In the genomic region with DNA sequence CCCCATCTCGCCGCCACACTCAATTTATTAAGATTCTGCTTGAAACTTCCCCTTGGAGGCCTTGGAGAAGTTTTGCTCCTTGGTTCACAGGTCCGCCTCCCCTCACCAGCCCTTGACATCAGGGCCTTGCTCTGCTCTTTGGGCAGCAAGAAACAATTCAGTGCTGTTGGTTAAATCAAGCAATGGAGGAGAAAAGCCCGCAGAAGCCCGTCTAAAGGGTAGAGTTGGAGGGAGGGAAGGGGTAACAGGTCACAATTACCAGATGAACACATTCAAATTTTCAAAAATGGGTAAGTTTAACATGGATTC, we compare ENCODE assay signal across 8 cellular contexts. TPM values are rescaled to one million over a fixed set of nuclear protein-coding genes. Genes with fewer than 3 reads are reported as not detected.
DNase-seq lines count a peak whose midpoint lies in the region; ATAC-seq and TF ChIP-seq lines count a peak whose summit lies in the region.

No MANE protein-coding gene starts in this region.

- DNase-seq in CD4-positive, alpha-beta memory T cell, result no peak
- no peak for DNase-seq in esophagus squamous epithelium (lab: John Stamatoyannopoulos, UW)
- DNase-seq in occipital lobe (lab: John Stamatoyannopoulos, UW), result no peak
- DNase-seq in GOT3 (lab: John Stamatoyannopoulos, UW), result no peak

- peak overlapping the region; percentile 92 to 98 (median 96) for H3K4me3 Mint-ChIP-seq in CD4-positive, alpha-beta memory T cell

- CTCF ChIA-PET in CD4-positive, alpha-beta memory T cell (lab: Charles Lee; ENCODE audit: partially characterized antibody), result interaction anchor here (1.4 to 15.6 kb wide), 3 partner anchors 13 to 1018 kb away, joined by 3 to 369 read pairs (median 27); partner anchors contain the start of genes PARP14, PARP15 and POLQ

- H3K27ac ChIP-seq in CD4-positive, alpha-beta memory T cell (ENCODE audit: low read depth, low read length), result peak overlapping the region; percentile 95
- H3K27ac ChIP-seq in esophagus squamous epithelium, result peak overlapping the region; percentile 94 to 99 (median 97)

- peak overlapping the region; percentile 90 to 99 (median 97) for H3K27ac Mint-ChIP-seq in CD4-positive, alpha-beta memory T cell

- H2AFZ ChIP-seq in neuron (ENCODE audit: low read depth, low read length), result peak overlapping the region; percentile 89

- TF ChIP-seq POLR2A in esophagus squamous epithelium (IDR thresholded peaks at IDR 0.05), result no peak

- peaks cover 64% of the 10 kb centered on the region for H3K4me1 ChIP-seq in CD4-positive, alpha-beta memory T cell (ENCODE audit: insufficient read depth, low read length)
- H3K4me1 ChIP-seq in esophagus squamous epithelium, result peaks cover 9 to 60% (median 19%) of the 10 kb centered on the region in 3 donors
- H3K4me1 ChIP-seq in neuron (ENCODE audit: insufficient read depth, low read length), result peaks cover 9% of the 10 kb centered on the region

- H3K36me3 Mint-ChIP-seq in CD4-positive, alpha-beta memory T cell, result peaks cover 42 to 54% of the 10 kb centered on the region in 2 donors

- H3K9me3 Mint-ChIP-seq in CD4-positive, alpha-beta memory T cell, result no peaks in the 10 kb centered on the region

- intact Hi-C loops in CD4-positive, alpha-beta memory T cell (cut with micrococcal nuclease), result loop anchor here (1.0 to 2.0 kb wide), 4 partner anchors 14 to 465 kb away; partner anchors contain the start of genes HSPBAP1, PARP15 and WDR5B
- intact Hi-C loops in esophagus squamous epithelium (cut with DNase I), result loop anchor here (5.0 kb wide), 1 partner anchor 114 kb away; no protein-coding TSS in a partner anchor

- TF ChIP-seq CTCF in WI38 (IDR thresholded peaks at IDR 0.05; ENCODE audit: low read depth, low read length) (no peak), esophagus squamous epithelium (IDR thresholded peaks at IDR 0.05) (no peak)

- no peaks in the 10 kb centered on the region for H3K27me3 ChIP-seq in CD4-positive, alpha-beta memory T cell (ENCODE audit: insufficient read depth, low read length)
- H3K27me3 ChIP-seq in esophagus squamous epithelium, result no peaks in the 10 kb centered on the region
- H3K27me3 ChIP-seq in neuron (ENCODE audit: insufficient read depth, low read length), result no peaks in the 10 kb centered on the region

- H3K9me3 ChIP-seq in CD4-positive, alpha-beta memory T cell (ENCODE audit: control insufficient read depth in 1 of 2, low read length in 2 of 2), result no peaks in the 10 kb centered on the region
- H3K9me3 ChIP-seq in esophagus squamous epithelium, result no peaks in the 10 kb centered on the region
- H3K9me3 ChIP-seq in neuron (ENCODE audit: low read length), result no peaks in the 10 kb centered on the region

- H3K4me3 ChIP-seq in CD4-positive, alpha-beta memory T cell (ENCODE audit: low read length in 2 of 2), result peak overlapping the region; percentile 78 to 94
- H3K4me3 ChIP-seq in WI38 (ENCODE audit: low read depth, low read length) (peak overlapping the region; percentile 85), esophagus squamous epithelium (peak overlapping the region; percentile 75 to 92 (median 84)), neuron (ENCODE audit: low read length) (peak overlapping the region; percentile 68)

- H3K4me1 Mint-ChIP-seq in CD4-positive, alpha-beta memory T cell, result peaks cover 48 to 79% (median 64%) of the 10 kb centered on the region in 4 donors

- ATAC-seq in HG02610 (IDR thresholded peaks at IDR 0.05; ENCODE audit: unreplicated experiment), result peak; percentile 12
- no peak for ATAC-seq in HG02763 (IDR thresholded peaks at IDR 0.05; ENCODE audit: unreplicated experiment)

- POLR2A ChIA-PET in CD4-positive, alpha-beta memory T cell (lab: Charles Lee; ENCODE audit: partially characterized antibody), result interaction anchor here (0.8 to 6.5 kb wide), 15 partner anchors 13 to 638 kb away, joined by 3 to 113 read pairs (median 6); partner anchors contain the start of genes FAM162A, HSPBAP1, KPNA1 and MIX23

- H3K36me3 ChIP-seq in CD4-positive, alpha-beta memory T cell (ENCODE audit: insufficient read depth, low read length), result peaks cover 20% of the 10 kb centered on the region
- H3K36me3 ChIP-seq in esophagus squamous epithelium (peaks cover 0 to 43% (median 11%) of the 10 kb centered on the region in 3 donors), neuron (ENCODE audit: insufficient read depth, low read length) (peaks cover 6% of the 10 kb centered on the region)

- no peaks in the 10 kb centered on the region for H3K27me3 Mint-ChIP-seq in CD4-positive, alpha-beta memory T cell

- WGBS in esophagus squamous epithelium, 2 donors, result 11 to 20% methylated on average over 5 of the region's 5 CpGs

RNA-seq across cellular contexts. Expression of gene PARP9, which starts 0.4 kb away (rescaled TPM):
- 10 to 100 TPM; 24.0 to 26.0 TPM for total RNA-seq in CD4-positive, alpha-beta memory T cell
- 10 to 100 TPM; 23.1 to 43.4 TPM for polyA plus RNA-seq in CD4-positive, alpha-beta memory T cell
- 10 to 100 TPM; 16.6 to 50.0 (median 19.9) TPM for total RNA-seq in esophagus squamous epithelium
- 6.1 TPM for total RNA-seq in occipital lobe

RNA-seq across cellular contexts. Expression of gene DTX3L, which starts 0.5 kb away (rescaled TPM):
- 10 to 100 TPM; 49.3 to 51.0 TPM for total RNA-seq in CD4-positive, alpha-beta memory T cell
- polyA plus RNA-seq in CD4-positive, alpha-beta memory T cell, result 10 to 100 TPM; 14.8 to 34.4 TPM
- 10 to 100 TPM; 17.8 to 25.8 (median 19.9) TPM for total RNA-seq in esophagus squamous epithelium
- total RNA-seq in occipital lobe, result 4.5 TPM

RNA-seq across cellular contexts. Expression of gene PARP15, which starts 13.8 kb away (rescaled TPM):
- total RNA-seq in CD4-positive, alpha-beta memory T cell, result 10 to 100 TPM; 74.5 to 78.0 TPM
- 10 to 100 TPM in 1 of 2 donors, 1 to 10 TPM in 1; 7.6 to 11.9 TPM for polyA plus RNA-seq in CD4-positive, alpha-beta memory T cell
- total RNA-seq in esophagus squamous epithelium, result 1 to 10 TPM in 1 of 4 donors, under 1 TPM in 3; 0.08 to 2.3 (median 0.42) TPM
- not detected for total RNA-seq in occipital lobe

RNA-seq across cellular contexts. Expression of gene KPNA1, which starts 48.9 kb away (rescaled TPM):
- 10 to 100 TPM; 67.4 to 71.5 TPM for total RNA-seq in CD4-positive, alpha-beta memory T cell
- polyA plus RNA-seq in CD4-positive, alpha-beta memory T cell, result 10 to 100 TPM; 45.6 to 51.3 TPM
- total RNA-seq in esophagus squamous epithelium (10 to 100 TPM; 30.0 to 38.1 (median 34.5) TPM), occipital lobe (49.0 TPM)

Comparison
In these comparisons a context has a peak if more than half of its experiments do, and no peak if none do; other contexts are left out.
1. RNA of gene PARP15, which starts 13.8 kb away (total RNA-seq): 74.5 to 78.0 TPM in CD4-positive, alpha-beta memory T cell; 0.08 to 2.3 TPM in esophagus squamous epithelium and not detected in occipital lobe (single experiment); every median in the first group is over 10 times any median in the second.
2. Peak in every context shown above with its lines, with median percentiles within 50 percentile points of each other: H3K4me3 ChIP-seq.